ENCODE assay signal across 13 cellular contexts in genomic region chr4:174334628-174335027, GRCh38. TPM values are rescaled to one million over a fixed set of nuclear protein-coding genes. Genes with fewer than 3 reads are reported as not detected.
A peak's percentile ranks its signal among the peaks of the same experiment; 100 is the strongest.
DNase-seq lines count a peak whose midpoint lies in the region; ATAC-seq and TF ChIP-seq lines count a peak whose summit lies in the region.
"Had no signal": no experiment of that assay in that cellular context is flagged by ENCODE, and none has a peak within 500 bp of the region (broad histone marks: within the 10 kb centered on the region; RNA-seq: fewer than 3 reads in every experiment).

No MANE protein-coding gene starts in this region.

- H3K4me3 Mint-ChIP-seq in natural killer cell = no peak overlapping the region
- H3K4me3 Mint-ChIP-seq in naive thymus-derived CD4-positive, alpha-beta T cell = no peak overlapping the region
- H3K4me3 Mint-ChIP-seq: activated T-cell treated with anti-CD3 and anti-CD28 coated beads, Interleukin-2, amount 50 U/mL, for 72 hours had no signal

- H3K4me3 ChIP-seq in epithelial cell of esophagus (ENCODE audit: low read length) = no peak overlapping the region
- H3K4me3 ChIP-seq in naive thymus-derived CD4-positive, alpha-beta T cell (ENCODE audit: low read length) = no peak overlapping the region
- H3K4me3 ChIP-seq: thyroid gland had no signal

- H3K36me3 ChIP-seq in naive thymus-derived CD4-positive, alpha-beta T cell (ENCODE audit: control insufficient read depth in 2 of 3, insufficient read depth in 3 of 3, low read length in 3 of 3) = no peaks in the 10 kb centered on the region
- H3K36me3 ChIP-seq: thyroid gland had no signal

- no peak overlapping the region for H3K27ac ChIP-seq in naive thymus-derived CD4-positive, alpha-beta T cell (ENCODE audit: low read depth, low read length)
- H3K27ac ChIP-seq: thyroid gland, VCaP had no signal

- POLR2A ChIA-PET in naive thymus-derived CD4-positive, alpha-beta T cell (lab: Charles Lee) = no interaction called here

- H3K9me3 ChIP-seq in naive thymus-derived CD4-positive, alpha-beta T cell (ENCODE audit: control insufficient read depth in 2 of 3, low read length in 3 of 3) = no peaks in the 10 kb centered on the region
- H3K9me3 ChIP-seq: thyroid gland had no signal

- DNase-seq in epithelial cell of esophagus (ENCODE audit: low read depth) (peak; percentile 89), natural killer cell (no peak), SKM-1 treated with dmso at 0.1 percent for 144 hours (lab: John Stamatoyannopoulos, UW; ENCODE audit: unreplicated experiment) (no peak), cerebellar cortex (ENCODE audit: low spot score) (no peak)
- no peak for DNase-seq in naive thymus-derived CD4-positive, alpha-beta T cell
- DNase-seq: activated T-cell treated with anti-CD3 and anti-CD28 coated beads, Interleukin-2, amount 50 U/mL, for 72 hours; central memory CD4-positive, alpha-beta T cell; thyroid gland had no signal

- no peaks in the 10 kb centered on the region for H3K9me3 Mint-ChIP-seq in natural killer cell
- H3K9me3 Mint-ChIP-seq in naive thymus-derived CD4-positive, alpha-beta T cell = peaks cover 0 to 1% (median 0%) of the 10 kb centered on the region in 11 donors

- TF ChIP-seq CTCF in epithelial cell of esophagus (IDR thresholded peaks at IDR 0.05; ENCODE audit: insufficient read depth, low read depth, low read length, missing control alignments) (no peak), natural killer cell (IDR thresholded peaks at IDR 0.05) (no peak)

- no peaks in the 10 kb centered on the region for H3K4me1 ChIP-seq in naive thymus-derived CD4-positive, alpha-beta T cell (ENCODE audit: control insufficient read depth in 2 of 2, insufficient read depth in 2 of 2, low read length in 2 of 2)
- H3K4me1 ChIP-seq: thyroid gland had no signal

- no peaks in the 10 kb centered on the region for H3K27me3 ChIP-seq in naive thymus-derived CD4-positive, alpha-beta T cell (ENCODE audit: control insufficient read depth in 2 of 2, insufficient read depth in 2 of 2, low read length in 2 of 2)
- H3K27me3 ChIP-seq: thyroid gland had no signal

- H3K27ac Mint-ChIP-seq in natural killer cell = no peak overlapping the region
- H3K27ac Mint-ChIP-seq in naive thymus-derived CD4-positive, alpha-beta T cell = no peak overlapping the region
- H3K27ac Mint-ChIP-seq: activated T-cell treated with anti-CD3 and anti-CD28 coated beads, Interleukin-2, amount 50 U/mL, for 72 hours had no signal

- no peaks in the 10 kb centered on the region for H3K36me3 Mint-ChIP-seq in natural killer cell
- H3K36me3 Mint-ChIP-seq in naive thymus-derived CD4-positive, alpha-beta T cell = peaks cover 0 to 5% (median 0%) of the 10 kb centered on the region in 5 donors

- CTCF ChIA-PET in naive thymus-derived CD4-positive, alpha-beta T cell (lab: Charles Lee) = no interaction called here

- ATAC-seq in GM18868 (IDR thresholded peaks at IDR 0.05; ENCODE audit: unreplicated experiment) (peak; percentile 92), GM21576 (IDR thresholded peaks at IDR 0.05; ENCODE audit: unreplicated experiment) (peak; percentile 96), HG03097 (IDR thresholded peaks at IDR 0.05; ENCODE audit: low FRiP score, unreplicated experiment) (peak; percentile 91), natural killer cell (no peak)
- ATAC-seq in naive thymus-derived CD4-positive, alpha-beta T cell = no peak
- ATAC-seq: Panc1 had no signal

- no peaks in the 10 kb centered on the region for H3K27me3 Mint-ChIP-seq in natural killer cell (ENCODE audit: low read depth in 2 of 2)
- no peaks in the 10 kb centered on the region for H3K27me3 Mint-ChIP-seq in naive thymus-derived CD4-positive, alpha-beta T cell

- no peaks in the 10 kb centered on the region for H3K4me1 Mint-ChIP-seq in natural killer cell
- H3K4me1 Mint-ChIP-seq in naive thymus-derived CD4-positive, alpha-beta T cell = no peaks in the 10 kb centered on the region

- intact Hi-C loops in natural killer cell (cut with micrococcal nuclease) = no loop called here
- intact Hi-C loops in naive thymus-derived CD4-positive, alpha-beta T cell (cut with micrococcal nuclease) = no loop called here

RNA-seq across cellular contexts. Expression of gene CEP44, which starts 50.9 kb away (rescaled TPM):
- 10 to 100 TPM; 21.7 to 25.2 (median 23.4) TPM for total RNA-seq in natural killer cell
- 10 to 100 TPM; 15.7 to 28.2 (median 18.1) TPM for total RNA-seq in naive thymus-derived CD4-positive, alpha-beta T cell
- 1 to 10 TPM; 6.4 to 7.8 TPM for polyA plus RNA-seq in naive thymus-derived CD4-positive, alpha-beta T cell

RNA-seq across cellular contexts. Expression of gene FBXO8, which starts 51.2 kb away (rescaled TPM):
- 10 to 100 TPM; 12.3 to 15.2 (median 14.8) TPM for total RNA-seq in natural killer cell
- total RNA-seq in naive thymus-derived CD4-positive, alpha-beta T cell = 10 to 100 TPM; 10.4 to 25.7 (median 23.3) TPM
- polyA plus RNA-seq in naive thymus-derived CD4-positive, alpha-beta T cell = 10 to 100 TPM; 13.8 to 17.3 TPM

Comparison
In these comparisons a context has a peak if more than half of its experiments do, and no peak if none do; other contexts are left out.
1. ATAC-seq: peak in GM18868 (single experiment), GM21576 (single experiment) and HG03097 (single experiment); none in natural killer cell (0 of 3) and naive thymus-derived CD4-positive, alpha-beta T cell (single experiment).